ENCODE assay signal across 29 cellular contexts in genomic region chr2:218072002-218072401, GRCh38. TPM values are rescaled to one million over a fixed set of nuclear protein-coding genes. Genes with fewer than 3 reads are reported as not detected.
DNase-seq lines count a peak whose midpoint lies in the region; ATAC-seq and TF ChIP-seq lines count a peak whose summit lies in the region.
"Had no signal": no experiment of that assay in that cellular context is flagged by ENCODE, and none has a peak within 500 bp of the region (broad histone marks: within the 10 kb centered on the region; RNA-seq: fewer than 3 reads in every experiment).

No MANE protein-coding gene starts in this region.

- H3K56ac ChIP-seq in H9 (ENCODE audit: insufficient read length, low read depth, low read length) = no peak overlapping the region

- H3K4me3 ChIP-seq in neural progenitor cell (no peak overlapping the region), testis (no peak overlapping the region)
- H3K4me3 ChIP-seq: BLaER1, GM12878 had no signal

- H4K20me1 ChIP-seq in H9 (ENCODE audit: control insufficient read depth, insufficient read depth, insufficient read length) = no peaks in the 10 kb centered on the region
- no peaks in the 10 kb centered on the region for H4K20me1 ChIP-seq in neural progenitor cell (ENCODE audit: low read depth)
- H4K20me1 ChIP-seq: BLaER1 had no signal

- no peak overlapping the region for H4K8ac ChIP-seq in H9 (replicated peaks; ENCODE audit: insufficient read length, low read depth, low read length)

- no peaks in the 10 kb centered on the region for H3K9me3 ChIP-seq in H9 (ENCODE audit: control insufficient read depth, low read depth, low read length)
- no peaks in the 10 kb centered on the region for H3K9me3 ChIP-seq in neural progenitor cell (ENCODE audit: low read depth)
- no peaks in the 10 kb centered on the region for H3K9me3 ChIP-seq in testis
- H3K9me3 ChIP-seq: BE2C, BLaER1 had no signal

- H3K18ac ChIP-seq in H9 (ENCODE audit: insufficient read length, low read depth, low read length) = no peak overlapping the region

- H3K9me3 Mint-ChIP-seq in H9 (no peaks in the 10 kb centered on the region), neural progenitor cell (no peaks in the 10 kb centered on the region), osteocyte (ENCODE audit: unreplicated experiment) (no peaks in the 10 kb centered on the region)
- no peaks in the 10 kb centered on the region for H3K9me3 Mint-ChIP-seq in dendritic cell treated with granulocyte-macrophage colony-stimulating factor and Interleukin-4, amounts not matched to agents 40 ng/mL and 50 ng/mL, for 4 days
- H3K9me3 Mint-ChIP-seq: CD4-positive, alpha-beta memory T cell; CD8-positive, alpha-beta memory T cell had no signal

- H2BK12ac ChIP-seq in H9 (ENCODE audit: insufficient read length, low read depth, low read length) = no peak overlapping the region

- no peaks in the 10 kb centered on the region for H3K23me2 ChIP-seq in H9 (ENCODE audit: insufficient read length, low read depth, low read length, poor library complexity, severe bottlenecking)

- H3K79me2 ChIP-seq in H9 (ENCODE audit: insufficient read depth, low read length) = no peaks in the 10 kb centered on the region
- H3K79me2 ChIP-seq in neural progenitor cell (ENCODE audit: low read depth) = no peaks in the 10 kb centered on the region

- H2BK20ac ChIP-seq in H9 (ENCODE audit: low read depth, low read length, poor library complexity, severe bottlenecking) = no peak overlapping the region

- H3K4me1 ChIP-seq in H9 (ENCODE audit: insufficient read depth, low read length) = no peaks in the 10 kb centered on the region; the same call in 1 of the 2 replicates
- peaks cover 3% of the 10 kb centered on the region for H3K4me1 ChIP-seq in neural progenitor cell
- H3K4me1 ChIP-seq in testis = no peaks in the 10 kb centered on the region
- H3K4me1 ChIP-seq: BE2C had no signal

- H2BK5ac ChIP-seq in H9 (ENCODE audit: insufficient read length, low read length) = no peak overlapping the region

- TF ChIP-seq POLR2A in testis (IDR thresholded peaks at IDR 0.05) = no peak

- H3K4me3 Mint-ChIP-seq in H9 (no peak overlapping the region), neural progenitor cell (peak overlapping the region; percentile 46), osteocyte (ENCODE audit: unreplicated experiment) (no peak overlapping the region)
- peak overlapping the region; percentile 48 for H3K4me3 Mint-ChIP-seq in dendritic cell treated with granulocyte-macrophage colony-stimulating factor and Interleukin-4, amounts not matched to agents 40 ng/mL and 50 ng/mL, for 4 days
- H3K4me3 Mint-ChIP-seq: CD14-positive monocyte; CD4-positive, alpha-beta memory T cell; CD4-positive, CD25-positive, alpha-beta regulatory T cell; CD8-positive, alpha-beta memory T cell had no signal

- H3K27ac ChIP-seq in H9 (ENCODE audit: insufficient read length, low read depth, low read length) (no peak overlapping the region), neural progenitor cell (no peak overlapping the region), testis (no peak overlapping the region)
- H3K27ac ChIP-seq: BLaER1 had no signal

- H3K27me3 Mint-ChIP-seq in H9 (ENCODE audit: low read depth) (peaks cover 43% of the 10 kb centered on the region), neural progenitor cell (ENCODE audit: insufficient read depth, low read depth) (peaks cover 10% of the 10 kb centered on the region), osteocyte (ENCODE audit: unreplicated experiment) (peaks cover 23% of the 10 kb centered on the region)
- no peaks in the 10 kb centered on the region for H3K27me3 Mint-ChIP-seq in dendritic cell treated with granulocyte-macrophage colony-stimulating factor and Interleukin-4, amounts not matched to agents 40 ng/mL and 50 ng/mL, for 4 days

- intact Hi-C loops in dendritic cell treated with granulocyte-macrophage colony-stimulating factor and Interleukin-4, amounts not matched to agents 40 ng/mL and 50 ng/mL, for 4 days (cut with micrococcal nuclease) = no loop called here
- intact Hi-C loops in testis (cut with DNase I; ENCODE audit: low total_unique reads) = no loop called here

- H3K23ac ChIP-seq in H9 (ENCODE audit: insufficient read length, low read depth, low read length) = no peak overlapping the region

- H4K5ac ChIP-seq in H9 (ENCODE audit: insufficient read length, low read depth, low read length) = no peak overlapping the region

- H3K36me3 Mint-ChIP-seq in H9 (ENCODE audit: insufficient read depth in 1 of 3, low read depth in 3 of 3) (no peaks in the 10 kb centered on the region; a peak in 1 of 7 replicates), neural progenitor cell (no peaks in the 10 kb centered on the region), osteocyte (ENCODE audit: unreplicated experiment) (no peaks in the 10 kb centered on the region)
- H3K36me3 Mint-ChIP-seq in dendritic cell treated with granulocyte-macrophage colony-stimulating factor and Interleukin-4, amounts not matched to agents 40 ng/mL and 50 ng/mL, for 4 days (ENCODE audit: low read depth) = peaks cover 62% of the 10 kb centered on the region
- H3K36me3 Mint-ChIP-seq: CD4-positive, alpha-beta memory T cell; CD4-positive, CD25-positive, alpha-beta regulatory T cell; CD8-positive, alpha-beta memory T cell had no signal

- WGBS in H9 (ENCODE audit: extremely low coverage, insufficient read length, low lambda C conversion rate) = no CpG with 5 or more reads among the region's 3 CpGs
- 76 to 90% methylated on average over 3 of the region's 3 CpGs for WGBS in testis, 2 donors

- DNase-seq in H9 = peak; percentile 18
- no peak for DNase-seq in neural progenitor cell (ENCODE audit: low spot score)
- peak; percentile 70 for DNase-seq in osteocyte (ENCODE audit: extremely low spot score, unreplicated experiment)
- DNase-seq in activated effector memory CD4-positive, alpha-beta T cell treated with anti-CD3 and anti-CD28 coated beads, Interleukin-2, amount 50 U/mL, for 16 hours = no peak
- no peak for DNase-seq in testis
- no peak for DNase-seq in NCI-H187 (lab: John Stamatoyannopoulos, UW)
- DNase-seq: 8988T; ACHN; BE2C; C1 segment of cervical spinal cord; CD4-positive, alpha-beta memory T cell; CD4-positive, CD25-positive, alpha-beta regulatory T cell; CD8-positive, alpha-beta memory T cell; COR-L47; DMS 273 treated with DMSO at 0.1 percent for 48 hours; DMS153; DMS53; DMS79; DND-41; GDM1 had no signal

- no peaks in the 10 kb centered on the region for H3F3A ChIP-seq in neural progenitor cell (ENCODE audit: low read depth)

- H3K27ac Mint-ChIP-seq in H9 = no peak overlapping the region
- peak overlapping the region; percentile 93 for H3K27ac Mint-ChIP-seq in dendritic cell treated with granulocyte-macrophage colony-stimulating factor and Interleukin-4, amounts not matched to agents 40 ng/mL and 50 ng/mL, for 4 days
- H3K27ac Mint-ChIP-seq in neural progenitor cell = no peak overlapping the region
- no peak overlapping the region for H3K27ac Mint-ChIP-seq in osteocyte (ENCODE audit: unreplicated experiment)
- H3K27ac Mint-ChIP-seq: CD14-positive monocyte; CD4-positive, CD25-positive, alpha-beta regulatory T cell; CD8-positive, alpha-beta memory T cell had no signal

- H3K4ac ChIP-seq in H9 (ENCODE audit: low read depth, low read length) = no peak overlapping the region

- H4K91ac ChIP-seq in H9 (ENCODE audit: insufficient read length, low read depth, low read length) = no peak overlapping the region

- no peak overlapping the region for H2AFZ ChIP-seq in H9 (ENCODE audit: low read length)
- H2AFZ ChIP-seq in neural progenitor cell (replicated peaks) = no peak overlapping the region

- H3K79me1 ChIP-seq in H9 (ENCODE audit: insufficient read depth, low read depth, low read length, poor library complexity, severe bottlenecking) = no peaks in the 10 kb centered on the region

- no peak overlapping the region for H3T11ph ChIP-seq in H9 (ENCODE audit: low read length)

- H2AK5ac ChIP-seq in H9 (ENCODE audit: insufficient read length, low read length) = no peak overlapping the region

- ATAC-seq in GM21360 (IDR thresholded peaks at IDR 0.05; ENCODE audit: unreplicated experiment) = no peak
- ATAC-seq: GM12878 had no signal

- no peak overlapping the region for H2BK15ac ChIP-seq in H9 (ENCODE audit: low read depth, low read length)

- TF ChIP-seq CTCF in H9 (conservative IDR thresholded peaks at IDR 0.05) (no peak), neural progenitor cell (IDR thresholded peaks at IDR 0.05) (no peak), osteocyte (IDR thresholded peaks at IDR 0.05) (no peak), testis (IDR thresholded peaks at IDR 0.05) (no peak)

- H3K27me3 ChIP-seq in H9 (ENCODE audit: insufficient read depth, low read length) (no peaks in the 10 kb centered on the region; the same call in 1 of the 2 replicates), neural progenitor cell (peaks cover 17% of the 10 kb centered on the region), testis (no peaks in the 10 kb centered on the region)
- H3K27me3 ChIP-seq: BE2C, BLaER1 had no signal

- no peak overlapping the region for H2BK120ac ChIP-seq in H9 (ENCODE audit: low read depth, low read length, poor library complexity, severe bottlenecking)

- H3K4me1 Mint-ChIP-seq in H9 (peaks cover 10 to 25% of the 10 kb centered on the region in 2 experiments), neural progenitor cell (peaks cover 3% of the 10 kb centered on the region), osteocyte (ENCODE audit: unreplicated experiment) (peaks cover 3% of the 10 kb centered on the region)
- H3K4me1 Mint-ChIP-seq in dendritic cell treated with granulocyte-macrophage colony-stimulating factor and Interleukin-4, amounts not matched to agents 40 ng/mL and 50 ng/mL, for 4 days (ENCODE audit: low read depth) = peaks cover 100% of the 10 kb centered on the region

- H3K36me3 ChIP-seq in neural progenitor cell = no peaks in the 10 kb centered on the region
- no peaks in the 10 kb centered on the region for H3K36me3 ChIP-seq in testis (ENCODE audit: low read depth, missing control alignments)
- H3K36me3 ChIP-seq: BE2C, BLaER1 had no signal

- H3K14ac ChIP-seq in H9 (ENCODE audit: insufficient read depth, low read length) = no peak overlapping the region

- H3K9ac ChIP-seq in H9 (ENCODE audit: extremely low read depth, insufficient read length, low read length) (no peak overlapping the region), neural progenitor cell (no peak overlapping the region)
- H3K9ac ChIP-seq: BLaER1 had no signal

- no peak overlapping the region for H3K4me2 ChIP-seq in H9 (ENCODE audit: insufficient read depth, insufficient read length, low read length)
- H3K4me2 ChIP-seq in neural progenitor cell = no peak overlapping the region
- H3K4me2 ChIP-seq: BLaER1 had no signal

RNA-seq across cellular contexts. Expression of gene RUFY4, which starts 2.9 kb away (rescaled TPM):
- 0.44 and 0.66 TPM in 2 replicates for total RNA-seq in H9 (2021)
- total RNA-seq in neural progenitor cell (ENCODE audit: low replicate concordance) = not detected in 2 replicates
- total RNA-seq in osteocyte = not detected in 2 replicates
- under 1 TPM; 0.37 to 0.39 TPM for total RNA-seq in testis
- 0.17 TPM for polyA plus RNA-seq in testis (ENCODE audit: insufficient read depth, low read depth, low replicate concordance)
- total RNA-seq: CD8-positive, alpha-beta memory T cell; Daoy; G401 had no signal
- polyA plus RNA-seq: AG04450; CD8-positive, alpha-beta memory T cell had no signal

RNA-seq across cellular contexts. Expression of gene CXCR2, which starts 53.8 kb away (rescaled TPM):
- total RNA-seq in H9 (2021) (0.59 and 0.83 TPM in 2 replicates), neural progenitor cell (ENCODE audit: low replicate concordance) (not detected in 2 replicates), osteocyte (not detected in 2 replicates), testis (under 1 TPM in 1 of 2 donors, not detected in 1; 0.12 TPM)
- 0.45 TPM for polyA plus RNA-seq in testis (ENCODE audit: insufficient read depth, low read depth, low replicate concordance)
- total RNA-seq: A673; CD4-positive, alpha-beta memory T cell; CD4-positive, CD25-positive, alpha-beta regulatory T cell; CD8-positive, alpha-beta memory T cell; Daoy; G401 had no signal
- polyA plus RNA-seq: AG04450; CD4-positive, alpha-beta memory T cell; CD4-positive, CD25-positive, alpha-beta regulatory T cell had no signal

Comparison
In these comparisons a context has a peak if more than half of its experiments do, and no peak if none do; other contexts are left out.
1. DNase-seq: peak in H9 (single experiment) and osteocyte (single experiment); none in neural progenitor cell (single experiment), activated effector memory CD4-positive, alpha-beta T cell treated with anti-CD3 and anti-CD28 coated beads, Interleukin-2, amount 50 U/mL, for 16 hours (single experiment), testis (single experiment) and NCI-H187 (0 of 2).
2. H3K4me3 Mint-ChIP-seq: peak in dendritic cell treated with granulocyte-macrophage colony-stimulating factor and Interleukin-4, amounts not matched to agents 40 ng/mL and 50 ng/mL, for 4 days (single experiment) and neural progenitor cell (single experiment); none in H9 (0 of 2) and osteocyte (single experiment).